ENCODE assay signal across 26 cellular contexts in genomic region chr5:116524051-116524450, GRCh38. TPM values are rescaled to one million over a fixed set of nuclear protein-coding genes. Genes with fewer than 3 reads are reported as not detected.
"Had no signal": no experiment of that assay in that cellular context is flagged by ENCODE, and none has a peak within 500 bp of the region (broad histone marks: within the 10 kb centered on the region; RNA-seq: fewer than 3 reads in every experiment).

No MANE protein-coding gene starts in this region.

- H3K27ac Mint-ChIP-seq: activated naive CD4-positive, alpha-beta T cell treated with anti-CD3 and anti-CD28 coated beads, Interleukin-2, amount 50 U/mL, for 72 hours; activated T-cell treated with anti-CD3 and anti-CD28 coated beads, Interleukin-2, amount 50 U/mL, for 72 hours; naive thymus-derived CD8-positive, alpha-beta T cell; stimulated activated memory B cell treated with anti-CD40 and anti-IgM and Interleukin-4, amounts not matched to agents 10 μg/mL and 1 μg/mL and 100 μg/mL, for 72 hours; stimulated activated naive CD8-positive, alpha-beta T cell treated with anti-CD3 and anti-CD28 coated beads, Interleukin-15, amount 100 ng/mL, for 72 hours; T-helper 2 cell treated with Interferon-gamma antibody and Interleukin-4, amounts not matched to agents 5 μg/mL and 100 μg/mL, for 36 hours had no signal

- H3K9me3 ChIP-seq: esophagus muscularis mucosa, right lobe of liver had no signal

- H3K4me3 Mint-ChIP-seq: activated T-cell treated with anti-CD3 and anti-CD28 coated beads, Interleukin-2, amount 50 U/mL, for 72 hours; naive thymus-derived CD8-positive, alpha-beta T cell; stimulated activated memory B cell treated with anti-CD40 and anti-IgM and Interleukin-4, amounts not matched to agents 10 μg/mL and 1 μg/mL and 100 μg/mL, for 72 hours; stimulated activated naive CD8-positive, alpha-beta T cell treated with anti-CD3 and anti-CD28 coated beads, Interleukin-15, amount 100 ng/mL, for 72 hours; T-helper 2 cell treated with Interferon-gamma antibody and Interleukin-4, amounts not matched to agents 5 μg/mL and 100 μg/mL, for 36 hours had no signal

- H3K36me3 ChIP-seq: esophagus muscularis mucosa, right lobe of liver had no signal

- H3K27ac ChIP-seq: esophagus muscularis mucosa, right lobe of liver had no signal

- H3K27me3 ChIP-seq: esophagus muscularis mucosa, right lobe of liver had no signal

- ATAC-seq: activated naive CD4-positive, alpha-beta T cell treated with anti-CD3 and anti-CD28 coated beads, Interleukin-2, amount 50 U/mL, for 72 hours; activated T-cell treated with anti-CD3 and anti-CD28 coated beads, Interleukin-2, amount 50 U/mL, for 72 hours; naive thymus-derived CD8-positive, alpha-beta T cell; stimulated activated memory B cell treated with anti-CD40 and anti-IgM and Interleukin-4, amounts not matched to agents 10 μg/mL and 1 μg/mL and 100 μg/mL, for 72 hours; stimulated activated naive CD8-positive, alpha-beta T cell treated with anti-CD3 and anti-CD28 coated beads, Interleukin-15, amount 100 ng/mL, for 72 hours had no signal

- H3K4me1 Mint-ChIP-seq: naive thymus-derived CD8-positive, alpha-beta T cell; stimulated activated memory B cell treated with anti-CD40 and anti-IgM and Interleukin-4, amounts not matched to agents 10 μg/mL and 1 μg/mL and 100 μg/mL, for 72 hours; stimulated activated naive CD8-positive, alpha-beta T cell treated with anti-CD3 and anti-CD28 coated beads, Interleukin-15, amount 100 ng/mL, for 72 hours had no signal

- H3K36me3 Mint-ChIP-seq: activated naive CD4-positive, alpha-beta T cell treated with anti-CD3 and anti-CD28 coated beads, Interleukin-2, amount 50 U/mL, for 72 hours had no signal

- H3K9me3 Mint-ChIP-seq: activated naive CD4-positive, alpha-beta T cell treated with anti-CD3 and anti-CD28 coated beads, Interleukin-2, amount 50 U/mL, for 72 hours; naive thymus-derived CD8-positive, alpha-beta T cell; stimulated activated memory B cell treated with anti-CD40 and anti-IgM and Interleukin-4, amounts not matched to agents 10 μg/mL and 1 μg/mL and 100 μg/mL, for 72 hours; stimulated activated naive CD8-positive, alpha-beta T cell treated with anti-CD3 and anti-CD28 coated beads, Interleukin-15, amount 100 ng/mL, for 72 hours; T-helper 2 cell treated with Interferon-gamma antibody and Interleukin-4, amounts not matched to agents 5 μg/mL and 100 μg/mL, for 36 hours had no signal

- H3K4me3 ChIP-seq: esophagus muscularis mucosa, right lobe of liver had no signal

- DNase-seq: activated CD4-positive, alpha-beta T cell treated with anti-CD3 and anti-CD28 coated beads for 4 hours; activated CD4-positive, alpha-beta T cell treated with anti-CD3 and anti-CD28 coated beads, Interleukin-2, amount 50 U/mL, for 4 hours; activated naive CD4-positive, alpha-beta T cell; activated T-cell treated with anti-CD3 and anti-CD28 coated beads for 4 hours; activated T-cell treated with anti-CD3 and anti-CD28 coated beads, Interleukin-2, amount 50 U/mL, for 72 hours; anterior cingulate cortex; dermis blood vessel endothelial cell; effector CD4-positive, alpha-beta T cell; foreskin melanocyte; islet precursor cell; mammary epithelial cell; midbrain; naive thymus-derived CD8-positive, alpha-beta T cell; posterior cingulate gyrus; right lobe of liver; small intestine; stimulated activated CD4-positive, alpha-beta T cell treated with anti-CD3 and anti-CD28 coated beads, Interleukin-1b, Interleukin-23, amount 100 ng/mL, for 48 hours; stimulated activated CD4-positive, alpha-beta T cell treated with anti-CD3 and anti-CD28 coated beads, Interleukin-4, amount 100 ng/mL, for 4 hours; stimulated activated CD8-positive, alpha-beta memory T cell treated with anti-CD3 and anti-CD28 coated beads, Interleukin-4, amount 100 ng/mL, for 48 hours; stimulated activated naive CD8-positive, alpha-beta T cell treated with anti-CD3 and anti-CD28 coated beads, Interleukin-15, amount 100 ng/mL, for 72 hours; substantia nigra; T-helper 1 cell had no signal

- H3K27me3 Mint-ChIP-seq: naive thymus-derived CD8-positive, alpha-beta T cell; stimulated activated memory B cell treated with anti-CD40 and anti-IgM and Interleukin-4, amounts not matched to agents 10 μg/mL and 1 μg/mL and 100 μg/mL, for 72 hours; stimulated activated naive CD8-positive, alpha-beta T cell treated with anti-CD3 and anti-CD28 coated beads, Interleukin-15, amount 100 ng/mL, for 72 hours had no signal

RNA-seq across cellular contexts. Expression of gene SEMA6A, which starts 50.6 kb away (rescaled TPM):
- total RNA-seq: naive thymus-derived CD8-positive, alpha-beta T cell had no signal
